1 cellular context compared by ENCODE assay signal in genomic region chr21:14947613-14948160, GRCh38.
A peak's percentile ranks its signal among the peaks of the same experiment; 100 is the strongest.
TF ChIP-seq lines count a peak whose summit lies in the region.

No MANE protein-coding gene starts in this region.

TF ChIP-seq in HepG2, 621 proteins besides CTCF, POLR2A, EP300 and RAD21 (continued from another document):
- 0 out of 2 replicates have a peak, but pooled peaks have one; percentile 22 for TF ChIP-seq ARID5B (CRISPR knock-in tag; IDR thresholded peaks at IDR 0.05)
